ENCODE assay signal across 18 cellular contexts in genomic region chr5:146560205-146560812, GRCh38. TPM values are rescaled to one million over a fixed set of nuclear protein-coding genes. Genes with fewer than 3 reads are reported as not detected.
A peak's percentile ranks its signal among the peaks of the same experiment; 100 is the strongest.
DNase-seq lines count a peak whose midpoint lies in the region; ATAC-seq and TF ChIP-seq lines count a peak whose summit lies in the region.
"Had no signal": no experiment of that assay in that cellular context is flagged by ENCODE, and none has a peak within 500 bp of the region (broad histone marks: within the 10 kb centered on the region; RNA-seq: fewer than 3 reads in every experiment).

No MANE protein-coding gene starts in this region.

- peak overlapping the region; percentile 44 for H3K27ac Mint-ChIP-seq in GM23338
- H3K27ac Mint-ChIP-seq: activated CD8-positive, alpha-beta memory T cell treated with anti-CD3 and anti-CD28 coated beads, Interleukin-2, amount 10 ng/mL, durations not matched to agents 7 days and 5 days; CD8-positive, alpha-beta T cell; naive thymus-derived CD4-positive, alpha-beta T cell; stimulated activated naive B cell treated with anti-CD40 and anti-IgM and Interleukin-4, amounts not matched to agents 10 μg/mL and 1 μg/mL and 100 μg/mL, for 72 hours had no signal

- DNase-seq in GM23338 (ENCODE audit: low spot score): peak; percentile 70
- peak; percentile 19 for DNase-seq in PC-3
- DNase-seq in fibroblast of the aortic adventitia (ENCODE audit: low read depth): peak; percentile 25
- DNase-seq in retinal pigment epithelial cell (ENCODE audit: low read depth): peak; percentile 15
- DNase-seq in NCI-H748 treated with DMSO at 0.1 percent for 48 hours (lab: John Stamatoyannopoulos, UW): no peak
- DNase-seq: activated CD8-positive, alpha-beta memory T cell treated with anti-CD3 and anti-CD28 coated beads, Interleukin-2, amount 10 ng/mL, durations not matched to agents 7 days and 5 days; activated naive CD4-positive, alpha-beta T cell; CD8-positive, alpha-beta T cell; central memory CD4-positive, alpha-beta T cell; naive thymus-derived CD4-positive, alpha-beta T cell; NCI-H1436 treated with DMSO at 0.1 percent for 48 hours; NCI-H446 treated with DMSO at 0.1 percent for 48 hours; sigmoid colon; stimulated activated naive B cell treated with anti-CD40 and anti-IgM and Interleukin-4, amounts not matched to agents 10 μg/mL and 1 μg/mL and 100 μg/mL, for 72 hours had no signal

- H3K36me3 Mint-ChIP-seq in GM23338 (ENCODE audit: low read depth): peaks cover 10% of the 10 kb centered on the region
- H3K36me3 Mint-ChIP-seq: activated CD8-positive, alpha-beta memory T cell treated with anti-CD3 and anti-CD28 coated beads, Interleukin-2, amount 10 ng/mL, durations not matched to agents 7 days and 5 days; CD8-positive, alpha-beta T cell; naive thymus-derived CD4-positive, alpha-beta T cell; stimulated activated naive B cell treated with anti-CD40 and anti-IgM and Interleukin-4, amounts not matched to agents 10 μg/mL and 1 μg/mL and 100 μg/mL, for 72 hours had no signal

- TF ChIP-seq CTCF in GM23338 (conservative IDR thresholded peaks at IDR 0.05; ENCODE audit: low read depth in 2 of 2) (no peak), PC-3 (conservative IDR thresholded peaks at IDR 0.05; ENCODE audit: low read depth, low read length) (no peak), fibroblast of the aortic adventitia (IDR thresholded peaks at IDR 0.05; ENCODE audit: insufficient read depth, low read length) (no peak), retinal pigment epithelial cell (conservative IDR thresholded peaks at IDR 0.05; ENCODE audit: low read depth, low read length) (no peak)

- intact Hi-C loops in PC-3 (cut with micrococcal nuclease): no loop called here

- H3K27me3 Mint-ChIP-seq in GM23338 (ENCODE audit: insufficient read depth, low read depth, poor library complexity): peaks cover 4% of the 10 kb centered on the region
- H3K27me3 Mint-ChIP-seq: activated CD8-positive, alpha-beta memory T cell treated with anti-CD3 and anti-CD28 coated beads, Interleukin-2, amount 10 ng/mL, durations not matched to agents 7 days and 5 days had no signal

- no peaks in the 10 kb centered on the region for H4K20me1 ChIP-seq in GM23338 (replicated peaks; ENCODE audit: insufficient read depth)
- H4K20me1 ChIP-seq in PC-3 (ENCODE audit: low read length): no peaks in the 10 kb centered on the region

- H3K27me3 ChIP-seq in GM23338 (ENCODE audit: insufficient read depth) (no peaks in the 10 kb centered on the region), PC-3 (ENCODE audit: low read length) (peaks cover 4% of the 10 kb centered on the region; the same call in 1 of the 2 replicates)
- H3K27me3 ChIP-seq: sigmoid colon had no signal

- no peak overlapping the region for H3K4me2 ChIP-seq in GM23338
- H3K4me2 ChIP-seq in PC-3 (ENCODE audit: low read length): no peak overlapping the region

- no peak overlapping the region for H3K27ac ChIP-seq in GM23338 (ENCODE audit: low read depth)
- no peak overlapping the region for H3K27ac ChIP-seq in PC-3 (ENCODE audit: low read length)
- H3K27ac ChIP-seq: sigmoid colon had no signal

- POLR2A ChIA-PET in PC-3 (lab: Charles Lee; ENCODE audit: unreplicated experiment): no interaction called here

- H3K4me1 Mint-ChIP-seq in GM23338: peaks cover 13% of the 10 kb centered on the region
- H3K4me1 Mint-ChIP-seq: activated CD8-positive, alpha-beta memory T cell treated with anti-CD3 and anti-CD28 coated beads, Interleukin-2, amount 10 ng/mL, durations not matched to agents 7 days and 5 days; naive thymus-derived CD4-positive, alpha-beta T cell; stimulated activated naive B cell treated with anti-CD40 and anti-IgM and Interleukin-4, amounts not matched to agents 10 μg/mL and 1 μg/mL and 100 μg/mL, for 72 hours had no signal

- no peaks in the 10 kb centered on the region for H3K9me3 ChIP-seq in PC-3 (ENCODE audit: low read length)
- H3K9me3 ChIP-seq: sigmoid colon had no signal

- H3F3A ChIP-seq in GM23338 (replicated peaks; ENCODE audit: low read depth): no peaks in the 10 kb centered on the region
- no peaks in the 10 kb centered on the region for H3F3A ChIP-seq in PC-3 (ENCODE audit: low read length, unreplicated experiment)

- H3K4me1 ChIP-seq in GM23338 (ENCODE audit: insufficient read depth): peaks cover 12% of the 10 kb centered on the region
- H3K4me1 ChIP-seq in PC-3 (ENCODE audit: insufficient read depth, low read length): peaks cover 18% of the 10 kb centered on the region

- CTCF ChIA-PET in PC-3 (lab: Charles Lee): no interaction called here

- H3K4me3 ChIP-seq in GM23338 (no peak overlapping the region), PC-3 (ENCODE audit: low read length) (no peak overlapping the region), fibroblast of the aortic adventitia (ENCODE audit: low read depth, low read length) (no peak overlapping the region), retinal pigment epithelial cell (ENCODE audit: low read length) (no peak overlapping the region)
- H3K4me3 ChIP-seq: sigmoid colon had no signal

- no peaks in the 10 kb centered on the region for H3K79me2 ChIP-seq in GM23338 (replicated peaks; ENCODE audit: insufficient read depth)
- no peaks in the 10 kb centered on the region for H3K79me2 ChIP-seq in PC-3 (ENCODE audit: low read length)

- no peak overlapping the region for H3K9ac ChIP-seq in PC-3 (ENCODE audit: low read length)

- peaks cover 12% of the 10 kb centered on the region for H3K9me3 Mint-ChIP-seq in GM23338
- H3K9me3 Mint-ChIP-seq: CD8-positive, alpha-beta T cell had no signal

- no peak overlapping the region for H2AFZ ChIP-seq in GM23338
- no peak overlapping the region for H2AFZ ChIP-seq in PC-3 (ENCODE audit: low read length)

- peaks cover 3% of the 10 kb centered on the region; the same call in 1 of the 2 replicates for H3K9me2 ChIP-seq in GM23338 (ENCODE audit: insufficient read depth)
- H3K9me2 ChIP-seq in PC-3 (replicated peaks; ENCODE audit: low read length): no peaks in the 10 kb centered on the region

- no peaks in the 10 kb centered on the region for H3K36me3 ChIP-seq in GM23338 (ENCODE audit: insufficient read depth)
- no peaks in the 10 kb centered on the region for H3K36me3 ChIP-seq in PC-3 (ENCODE audit: low read depth, low read length)
- H3K36me3 ChIP-seq: sigmoid colon had no signal

- ATAC-seq in GM23338: peak; percentile 86
- ATAC-seq in PC-3: no peak
- ATAC-seq in HG02588 (IDR thresholded peaks at IDR 0.05; ENCODE audit: unreplicated experiment): no peak
- no peak for ATAC-seq in GM19395 (IDR thresholded peaks at IDR 0.05; ENCODE audit: unreplicated experiment)
- ATAC-seq in GM18519 (IDR thresholded peaks at IDR 0.05; ENCODE audit: low FRiP score, unreplicated experiment): no peak
- ATAC-seq: activated CD8-positive, alpha-beta memory T cell treated with anti-CD3 and anti-CD28 coated beads, Interleukin-2, amount 10 ng/mL, durations not matched to agents 7 days and 5 days; CD8-positive, alpha-beta T cell; naive thymus-derived CD4-positive, alpha-beta T cell; stimulated activated naive B cell treated with anti-CD40 and anti-IgM and Interleukin-4, amounts not matched to agents 10 μg/mL and 1 μg/mL and 100 μg/mL, for 72 hours had no signal

- no peak overlapping the region for H3K4me3 Mint-ChIP-seq in GM23338
- H3K4me3 Mint-ChIP-seq: activated CD8-positive, alpha-beta memory T cell treated with anti-CD3 and anti-CD28 coated beads, Interleukin-2, amount 10 ng/mL, durations not matched to agents 7 days and 5 days; CD8-positive, alpha-beta T cell; naive thymus-derived CD4-positive, alpha-beta T cell; stimulated activated naive B cell treated with anti-CD40 and anti-IgM and Interleukin-4, amounts not matched to agents 10 μg/mL and 1 μg/mL and 100 μg/mL, for 72 hours had no signal

- BruUV-seq in PC-3 (replicated peaks; lab: Mats Ljungman, UMichigan): no TSS peak

TF ChIP-seq in GM23338, 12 proteins besides CTCF, POLR2A, EP300 and RAD21:
- no peak for TF ChIP-seq NANOG (IDR thresholded peaks at IDR 0.05; ENCODE audit: borderline replicate concordance)
- TF ChIP-seq CREB1 (CRISPR knock-in tag; IDR thresholded peaks at IDR 0.05; ENCODE audit: low read depth): no peak
- TF ChIP-seq REST (IDR thresholded peaks at IDR 0.05; ENCODE audit: unreplicated experiment): no peak
- no peak for TF ChIP-seq STAT1 (IDR thresholded peaks at IDR 0.05; ENCODE audit: unreplicated experiment)

RNA-seq across cellular contexts. Expression of gene GPR151, which starts 44.3 kb away (rescaled TPM):
- not detected in 2 replicates for total RNA-seq in GM23338 (2014; rRNA removed; shearing (Covaris generic))
- polyA plus RNA-seq in GM23338 (2016; fragmentation: Nextera tagmentation; extraction: Ambion mirVana): not detected in 2 replicates
- total RNA-seq in PC-3 (2014; rRNA removed): not detected in 2 replicates
- not detected in 2 replicates for total RNA-seq in fibroblast of the aortic adventitia (ENCODE audit: low replicate concordance)
- total RNA-seq: activated CD8-positive, alpha-beta memory T cell treated with anti-CD3 and anti-CD28 coated beads, Interleukin-2, amount 10 ng/mL, durations not matched to agents 7 days and 5 days; CD8-positive, alpha-beta T cell; endothelial cell of umbilical vein; naive thymus-derived CD4-positive, alpha-beta T cell; sigmoid colon had no signal
- polyA plus RNA-seq: sigmoid colon had no signal
